Comparison of ENCODE assay signal across 1 cellular context in the genomic region with DNA sequence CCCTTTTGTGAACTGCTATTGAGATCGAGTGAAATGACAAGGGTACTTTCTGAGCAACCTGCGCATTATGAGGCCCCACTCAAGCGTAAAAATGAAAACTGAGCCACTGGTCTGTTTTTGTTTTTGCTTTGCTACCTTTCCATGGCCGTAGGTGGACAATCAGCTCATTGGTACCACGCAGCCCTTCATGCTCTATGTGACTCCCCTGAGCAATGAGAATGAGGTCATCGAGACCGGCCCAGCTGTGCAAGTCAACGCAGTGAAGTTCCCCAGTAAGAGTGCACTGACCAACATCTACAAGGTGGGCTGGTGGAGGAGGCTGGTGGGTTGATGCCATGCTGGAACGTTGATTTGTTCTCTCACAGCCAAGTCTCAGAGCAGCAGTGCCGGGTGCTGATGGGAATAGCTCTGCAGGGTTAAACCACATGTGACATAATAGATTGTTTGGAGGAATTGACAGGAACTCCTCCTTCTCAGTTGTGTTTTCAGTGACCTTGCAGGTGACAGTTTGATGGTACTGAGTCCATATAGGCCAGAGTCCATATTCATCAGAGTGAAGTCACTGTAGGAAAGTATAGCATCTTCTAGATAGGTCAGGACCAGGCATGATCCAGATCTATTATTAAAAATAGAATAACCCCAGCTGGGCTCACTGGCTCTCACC.
TF ChIP-seq lines count a peak whose summit lies in the region.

No MANE protein-coding gene starts in this region.

TF ChIP-seq in HepG2, 621 proteins besides CTCF, POLR2A, EP300 and RAD21 (continued from another document and continues in another):
- TF ChIP-seq, protein P1, sequence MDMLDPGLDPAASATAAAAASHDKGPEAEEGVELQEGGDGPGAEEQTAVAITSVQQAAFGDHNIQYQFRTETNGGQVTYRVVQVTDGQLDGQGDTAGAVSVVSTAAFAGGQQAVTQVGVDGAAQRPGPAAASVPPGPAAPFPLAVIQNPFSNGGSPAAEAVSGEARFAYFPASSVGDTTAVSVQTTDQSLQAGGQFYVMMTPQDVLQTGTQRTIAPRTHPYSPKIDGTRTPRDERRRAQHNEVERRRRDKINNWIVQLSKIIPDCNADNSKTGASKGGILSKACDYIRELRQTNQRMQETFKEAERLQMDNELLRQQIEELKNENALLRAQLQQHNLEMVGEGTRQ (IDR thresholded peaks at IDR 0.05; ENCODE audit: low read depth, low read length), result no peak
- TF ChIP-seq, protein P1 (CRISPR knock-in tag; IDR thresholded peaks at IDR 0.05; ENCODE audit: borderline replicate concordance), result no peak
- TF ChIP-seq MZF1 (CRISPR knock-in tag; IDR thresholded peaks at IDR 0.05; ENCODE audit: borderline replicate concordance) (no peak), ZNF652 (CRISPR knock-in tag; IDR thresholded peaks at IDR 0.05; ENCODE audit: borderline replicate concordance, low read depth) (0 out of 2 replicates have a peak, but pooled peaks have one; percentile 55), AGO1 (IDR thresholded peaks at IDR 0.05; ENCODE audit: low read depth, low read length, poor library complexity, severe bottlenecking) (no peak), CEBPB (IDR thresholded peaks at IDR 0.05; ENCODE audit: borderline replicate concordance, low read depth, low read length) (no peak), ATF7 (IDR thresholded peaks at IDR 0.05) (peak; percentile 54), ATF7 (CRISPR knock-in tag; IDR thresholded peaks at IDR 0.05) (no peak), HOXD1 (CRISPR knock-in tag; IDR thresholded peaks at IDR 0.05) (peak; percentile 54; the same call in 1 of the 2 replicates), NFKB2 (CRISPR knock-in tag; IDR thresholded peaks at IDR 0.05; ENCODE audit: borderline replicate concordance) (no peak), ZNF432 (CRISPR knock-in tag; IDR thresholded peaks at IDR 0.05; ENCODE audit: borderline replicate concordance) (no peak), ARNT2 (CRISPR knock-in tag; IDR thresholded peaks at IDR 0.05; ENCODE audit: low read depth) (no peak), NCOA2 (CRISPR knock-in tag; IDR thresholded peaks at IDR 0.05) (0 out of 2 replicates have a peak, but pooled peaks have one; percentile 10), ZNF331 (CRISPR knock-in tag; IDR thresholded peaks at IDR 0.05) (peak; percentile 30; the same call in 1 of the 2 replicates), JDP2 (CRISPR knock-in tag; IDR thresholded peaks at IDR 0.05; ENCODE audit: borderline replicate concordance) (no peak), ESRRA (CRISPR knock-in tag; IDR thresholded peaks at IDR 0.05; ENCODE audit: low read depth) (peak; percentile 53; the same call in 1 of the 2 replicates), ZNF274 (CRISPR knock-in tag; IDR thresholded peaks at IDR 0.05) (no peak), HES4 (CRISPR knock-in tag; IDR thresholded peaks at IDR 0.05; ENCODE audit: borderline replicate concordance) (no peak), SMAD9 (CRISPR knock-in tag; IDR thresholded peaks at IDR 0.05) (no peak), MYC (CRISPR knock-in tag; IDR thresholded peaks at IDR 0.05; ENCODE audit: borderline replicate concordance) (0 out of 2 replicates have a peak, but pooled peaks have one; percentile 16), CCDC6 (CRISPR knock-in tag; IDR thresholded peaks at IDR 0.05) (no peak), HNRNPUL1 (IDR thresholded peaks at IDR 0.05; ENCODE audit: low read depth, low read length) (no peak), SOX5 (CRISPR knock-in tag; IDR thresholded peaks at IDR 0.05; ENCODE audit: borderline replicate concordance) (peak; percentile 54), KAT8 (CRISPR knock-in tag; IDR thresholded peaks at IDR 0.05) (no peak), SIN3A (IDR thresholded peaks at IDR 0.05; ENCODE audit: borderline replicate concordance, low read depth, low read length) (no peak)
- TF ChIP-seq, protein P2, sequence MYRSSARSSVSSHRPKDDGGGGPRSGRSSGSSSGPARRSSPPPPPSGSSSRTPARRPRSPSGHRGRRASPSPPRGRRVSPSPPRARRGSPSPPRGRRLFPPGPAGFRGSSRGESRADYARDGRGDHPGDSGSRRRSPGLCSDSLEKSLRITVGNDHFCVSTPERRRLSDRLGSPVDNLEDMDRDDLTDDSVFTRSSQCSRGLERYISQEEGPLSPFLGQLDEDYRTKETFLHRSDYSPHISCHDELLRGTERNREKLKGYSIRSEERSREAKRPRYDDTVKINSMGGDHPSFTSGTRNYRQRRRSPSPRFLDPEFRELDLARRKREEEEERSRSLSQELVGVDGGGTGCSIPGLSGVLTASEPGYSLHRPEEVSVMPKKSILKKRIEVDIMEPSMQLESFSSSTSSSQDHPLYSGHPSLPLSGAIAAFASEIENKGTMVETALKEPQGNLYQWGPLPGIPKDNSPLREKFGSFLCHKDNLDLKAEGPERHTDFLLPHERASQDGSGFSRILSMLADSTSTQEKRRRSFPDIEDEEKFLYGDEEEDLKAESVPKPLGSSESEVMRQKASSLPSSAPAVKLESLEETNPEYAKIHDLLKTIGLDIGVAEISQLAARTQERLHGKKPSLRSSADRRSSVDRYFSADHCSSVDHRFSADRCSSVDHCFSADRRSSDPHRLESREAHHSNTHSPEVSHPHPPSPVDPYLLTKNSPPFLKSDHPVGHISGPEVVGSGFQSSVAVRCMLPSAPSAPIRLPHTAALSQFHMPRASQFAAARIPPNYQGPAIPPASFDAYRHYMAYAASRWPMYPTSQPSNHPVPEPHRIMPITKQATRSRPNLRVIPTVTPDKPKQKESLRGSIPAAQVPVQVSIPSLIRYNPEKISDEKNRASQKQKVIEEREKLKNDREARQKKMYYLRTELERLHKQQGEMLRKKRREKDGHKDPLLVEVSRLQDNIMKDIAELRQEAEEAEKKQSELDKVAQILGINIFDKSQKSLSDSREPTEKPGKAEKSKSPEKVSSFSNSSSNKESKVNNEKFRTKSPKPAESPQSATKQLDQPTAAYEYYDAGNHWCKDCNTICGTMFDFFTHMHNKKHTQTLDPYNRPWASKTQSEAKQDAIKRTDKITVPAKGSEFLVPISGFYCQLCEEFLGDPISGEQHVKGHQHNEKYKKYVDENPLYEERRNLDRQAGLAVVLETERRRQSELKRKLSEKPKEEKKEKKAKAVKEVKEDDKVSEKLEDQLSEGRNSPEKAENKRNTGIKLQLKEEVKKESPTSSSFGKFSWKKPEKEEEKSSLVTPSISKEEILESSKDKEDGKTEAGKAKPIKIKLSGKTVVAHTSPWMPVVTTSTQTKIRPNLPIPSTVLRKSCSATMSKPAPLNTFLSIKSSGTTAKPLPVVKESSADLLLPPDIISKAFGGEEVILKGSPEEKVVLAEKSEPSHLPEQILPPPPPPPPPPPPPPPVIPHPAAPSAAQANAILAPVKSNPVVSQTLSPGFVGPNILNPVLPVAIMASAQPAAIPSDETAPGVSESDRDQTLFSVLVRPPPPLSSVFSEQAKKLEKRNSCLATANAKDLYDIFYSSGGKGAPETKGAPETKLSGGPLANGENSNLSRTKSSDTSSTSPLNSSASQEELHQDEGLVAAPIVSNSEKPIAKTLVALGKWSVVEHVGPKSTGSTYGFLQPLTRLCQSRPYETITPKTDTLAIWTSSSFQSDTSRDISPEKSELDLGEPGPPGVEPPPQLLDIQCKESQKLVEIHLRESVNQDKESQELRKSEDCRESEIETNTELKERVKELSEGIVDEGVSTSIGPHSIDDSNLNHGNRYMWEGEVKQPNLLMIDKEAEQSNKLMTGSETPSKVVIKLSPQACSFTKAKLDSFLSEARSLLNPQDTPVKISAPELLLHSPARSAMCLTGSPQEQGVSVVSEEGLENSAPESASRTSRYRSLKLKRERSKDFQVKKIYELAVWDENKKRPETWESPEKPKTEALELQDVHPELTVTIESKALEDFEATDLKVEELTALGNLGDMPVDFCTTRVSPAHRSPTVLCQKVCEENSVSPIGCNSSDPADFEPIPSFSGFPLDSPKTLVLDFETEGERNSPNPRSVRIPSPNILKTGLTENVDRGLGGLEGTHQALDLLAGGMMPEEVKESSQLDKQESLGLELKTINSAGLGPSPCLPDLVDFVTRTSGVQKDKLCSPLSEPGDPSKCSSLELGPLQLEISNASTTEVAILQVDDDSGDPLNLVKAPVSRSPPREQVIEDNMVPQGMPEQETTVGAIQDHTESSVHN (CRISPR knock-in tag; IDR thresholded peaks at IDR 0.05), result 0 out of 2 replicates have a peak, but pooled peaks have one; percentile 21
- TF ChIP-seq, protein P3, sequence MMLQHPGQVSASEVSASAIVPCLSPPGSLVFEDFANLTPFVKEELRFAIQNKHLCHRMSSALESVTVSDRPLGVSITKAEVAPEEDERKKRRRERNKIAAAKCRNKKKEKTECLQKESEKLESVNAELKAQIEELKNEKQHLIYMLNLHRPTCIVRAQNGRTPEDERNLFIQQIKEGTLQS (CRISPR knock-in tag; IDR thresholded peaks at IDR 0.05), result no peak
- TF ChIP-seq, protein P4, sequence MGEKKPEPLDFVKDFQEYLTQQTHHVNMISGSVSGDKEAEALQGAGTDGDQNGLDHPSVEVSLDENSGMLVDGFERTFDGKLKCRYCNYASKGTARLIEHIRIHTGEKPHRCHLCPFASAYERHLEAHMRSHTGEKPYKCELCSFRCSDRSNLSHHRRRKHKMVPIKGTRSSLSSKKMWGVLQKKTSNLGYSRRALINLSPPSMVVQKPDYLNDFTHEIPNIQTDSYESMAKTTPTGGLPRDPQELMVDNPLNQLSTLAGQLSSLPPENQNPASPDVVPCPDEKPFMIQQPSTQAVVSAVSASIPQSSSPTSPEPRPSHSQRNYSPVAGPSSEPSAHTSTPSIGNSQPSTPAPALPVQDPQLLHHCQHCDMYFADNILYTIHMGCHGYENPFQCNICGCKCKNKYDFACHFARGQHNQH (CRISPR knock-in tag; IDR thresholded peaks at IDR 0.05), result 0 out of 2 replicates have a peak, but pooled peaks have one; percentile 31
- TF ChIP-seq, protein P5, sequence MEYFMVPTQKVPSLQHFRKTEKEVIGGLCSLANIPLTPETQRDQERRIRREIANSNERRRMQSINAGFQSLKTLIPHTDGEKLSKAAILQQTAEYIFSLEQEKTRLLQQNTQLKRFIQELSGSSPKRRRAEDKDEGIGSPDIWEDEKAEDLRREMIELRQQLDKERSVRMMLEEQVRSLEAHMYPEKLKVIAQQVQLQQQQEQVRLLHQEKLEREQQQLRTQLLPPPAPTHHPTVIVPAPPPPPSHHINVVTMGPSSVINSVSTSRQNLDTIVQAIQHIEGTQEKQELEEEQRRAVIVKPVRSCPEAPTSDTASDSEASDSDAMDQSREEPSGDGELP (IDR thresholded peaks at IDR 0.05; ENCODE audit: borderline replicate concordance, low read depth), result no peak
- TF ChIP-seq, protein P6, sequence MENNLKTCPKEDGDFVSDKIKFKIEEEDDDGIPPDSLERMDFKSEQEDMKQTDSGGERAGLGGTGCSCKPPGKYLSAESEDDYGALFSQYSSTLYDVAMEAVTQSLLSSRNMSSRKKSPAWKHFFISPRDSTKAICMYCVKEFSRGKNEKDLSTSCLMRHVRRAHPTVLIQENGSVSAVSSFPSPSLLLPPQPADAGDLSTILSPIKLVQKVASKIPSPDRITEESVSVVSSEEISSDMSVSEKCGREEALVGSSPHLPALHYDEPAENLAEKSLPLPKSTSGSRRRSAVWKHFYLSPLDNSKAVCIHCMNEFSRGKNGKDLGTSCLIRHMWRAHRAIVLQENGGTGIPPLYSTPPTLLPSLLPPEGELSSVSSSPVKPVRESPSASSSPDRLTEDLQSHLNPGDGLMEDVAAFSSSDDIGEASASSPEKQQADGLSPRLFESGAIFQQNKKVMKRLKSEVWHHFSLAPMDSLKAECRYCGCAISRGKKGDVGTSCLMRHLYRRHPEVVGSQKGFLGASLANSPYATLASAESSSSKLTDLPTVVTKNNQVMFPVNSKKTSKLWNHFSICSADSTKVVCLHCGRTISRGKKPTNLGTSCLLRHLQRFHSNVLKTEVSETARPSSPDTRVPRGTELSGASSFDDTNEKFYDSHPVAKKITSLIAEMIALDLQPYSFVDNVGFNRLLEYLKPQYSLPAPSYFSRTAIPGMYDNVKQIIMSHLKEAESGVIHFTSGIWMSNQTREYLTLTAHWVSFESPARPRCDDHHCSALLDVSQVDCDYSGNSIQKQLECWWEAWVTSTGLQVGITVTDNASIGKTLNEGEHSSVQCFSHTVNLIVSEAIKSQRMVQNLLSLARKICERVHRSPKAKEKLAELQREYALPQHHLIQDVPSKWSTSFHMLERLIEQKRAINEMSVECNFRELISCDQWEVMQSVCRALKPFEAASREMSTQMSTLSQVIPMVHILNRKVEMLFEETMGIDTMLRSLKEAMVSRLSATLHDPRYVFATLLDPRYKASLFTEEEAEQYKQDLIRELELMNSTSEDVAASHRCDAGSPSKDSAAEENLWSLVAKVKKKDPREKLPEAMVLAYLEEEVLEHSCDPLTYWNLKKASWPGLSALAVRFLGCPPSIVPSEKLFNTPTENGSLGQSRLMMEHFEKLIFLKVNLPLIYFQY (CRISPR knock-in tag; IDR thresholded peaks at IDR 0.05; ENCODE audit: borderline replicate concordance), result no peak
- TF ChIP-seq, protein P7, sequence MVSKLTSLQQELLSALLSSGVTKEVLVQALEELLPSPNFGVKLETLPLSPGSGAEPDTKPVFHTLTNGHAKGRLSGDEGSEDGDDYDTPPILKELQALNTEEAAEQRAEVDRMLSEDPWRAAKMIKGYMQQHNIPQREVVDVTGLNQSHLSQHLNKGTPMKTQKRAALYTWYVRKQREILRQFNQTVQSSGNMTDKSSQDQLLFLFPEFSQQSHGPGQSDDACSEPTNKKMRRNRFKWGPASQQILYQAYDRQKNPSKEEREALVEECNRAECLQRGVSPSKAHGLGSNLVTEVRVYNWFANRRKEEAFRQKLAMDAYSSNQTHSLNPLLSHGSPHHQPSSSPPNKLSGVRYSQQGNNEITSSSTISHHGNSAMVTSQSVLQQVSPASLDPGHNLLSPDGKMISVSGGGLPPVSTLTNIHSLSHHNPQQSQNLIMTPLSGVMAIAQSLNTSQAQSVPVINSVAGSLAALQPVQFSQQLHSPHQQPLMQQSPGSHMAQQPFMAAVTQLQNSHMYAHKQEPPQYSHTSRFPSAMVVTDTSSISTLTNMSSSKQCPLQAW (CRISPR knock-in tag; IDR thresholded peaks at IDR 0.05), result no peak
